14 cellular contexts compared by ENCODE assay signal in genomic region chr2:88071365-88071764, GRCh38.
"Had no signal": no experiment of that assay in that cellular context is flagged by ENCODE, and none has a peak within 500 bp of the region (broad histone marks: within the 10 kb centered on the region; RNA-seq: fewer than 3 reads in every experiment).

No MANE protein-coding gene starts in this region.

- H3K4me3 ChIP-seq: pancreas, transverse colon had no signal

- H3K27ac ChIP-seq: pancreas had no signal

- H3K36me3 Mint-ChIP-seq: memory B cell; stimulated activated effector memory CD8-positive, alpha-beta T cell treated with anti-CD3 and anti-CD28 coated beads, Interleukin-12 subunit alpha, Interleukin-12 subunit beta, amount 100 ng/mL, for 72 hours had no signal

- H3K9me3 ChIP-seq: pancreas, transverse colon had no signal

- H3K4me1 ChIP-seq: pancreas had no signal

- H3K4me1 Mint-ChIP-seq: activated CD4-positive, alpha-beta T cell treated with anti-CD3 and anti-CD28 coated beads, Interleukin-2, amount 10 ng/mL, durations not matched to agents 7 days and 5 days; activated T-helper 17 cell treated with anti-CD3 and anti-CD28 coated beads, Interleukin-2, amount 50 U/mL, for 72 hours; memory B cell; stimulated activated effector memory CD8-positive, alpha-beta T cell treated with anti-CD3 and anti-CD28 coated beads, Interleukin-12 subunit alpha, Interleukin-12 subunit beta, amount 100 ng/mL, for 72 hours; T-helper 17 cell had no signal

- ATAC-seq: activated T-helper 17 cell treated with anti-CD3 and anti-CD28 coated beads, Interleukin-2, amount 50 U/mL, for 72 hours; left lobe of liver; pancreas; stimulated activated effector memory CD8-positive, alpha-beta T cell treated with anti-CD3 and anti-CD28 coated beads, Interleukin-12 subunit alpha, Interleukin-12 subunit beta, amount 100 ng/mL, for 72 hours; T-helper 17 cell had no signal

- DNase-seq: activated CD4-positive, alpha-beta T cell treated with anti-CD3 and anti-CD28 coated beads, Interleukin-2, amount 10 ng/mL, durations not matched to agents 7 days and 5 days; activated CD4-positive, CD25-positive, alpha-beta regulatory T cell; activated CD8-positive, alpha-beta memory T cell treated with anti-CD3 and anti-CD28 coated beads for 24 hours; activated naive CD4-positive, alpha-beta T cell treated with anti-CD3 and anti-CD28 coated beads for 36 hours; pancreas; substantia nigra; T-helper 17 cell; transverse colon had no signal

- H3K36me3 ChIP-seq: pancreas, transverse colon had no signal

- H3K4me3 Mint-ChIP-seq: activated CD4-positive, alpha-beta T cell treated with anti-CD3 and anti-CD28 coated beads, Interleukin-2, amount 10 ng/mL, durations not matched to agents 7 days and 5 days; activated naive CD4-positive, alpha-beta T cell treated with anti-CD3 and anti-CD28 coated beads for 36 hours; activated T-helper 17 cell treated with anti-CD3 and anti-CD28 coated beads, Interleukin-2, amount 50 U/mL, for 72 hours; dendritic cell treated with granulocyte-macrophage colony-stimulating factor and Interleukin-4, amounts not matched to agents 40 ng/mL and 50 ng/mL, for 4 days; memory B cell; neural crest cell; stimulated activated effector memory CD8-positive, alpha-beta T cell treated with anti-CD3 and anti-CD28 coated beads, Interleukin-12 subunit alpha, Interleukin-12 subunit beta, amount 100 ng/mL, for 72 hours; T-helper 17 cell had no signal

- H3K27me3 ChIP-seq: pancreas, transverse colon had no signal

- H3K27me3 Mint-ChIP-seq: activated CD4-positive, alpha-beta T cell treated with anti-CD3 and anti-CD28 coated beads, Interleukin-2, amount 10 ng/mL, durations not matched to agents 7 days and 5 days; dendritic cell treated with granulocyte-macrophage colony-stimulating factor and Interleukin-4, amounts not matched to agents 40 ng/mL and 50 ng/mL, for 4 days had no signal

- H3K9me3 Mint-ChIP-seq: activated CD4-positive, alpha-beta T cell treated with anti-CD3 and anti-CD28 coated beads, Interleukin-2, amount 10 ng/mL, durations not matched to agents 7 days and 5 days; activated T-helper 17 cell treated with anti-CD3 and anti-CD28 coated beads, Interleukin-2, amount 50 U/mL, for 72 hours; dendritic cell treated with granulocyte-macrophage colony-stimulating factor and Interleukin-4, amounts not matched to agents 40 ng/mL and 50 ng/mL, for 4 days; stimulated activated effector memory CD8-positive, alpha-beta T cell treated with anti-CD3 and anti-CD28 coated beads, Interleukin-12 subunit alpha, Interleukin-12 subunit beta, amount 100 ng/mL, for 72 hours had no signal

- H3K27ac Mint-ChIP-seq: activated CD4-positive, alpha-beta T cell treated with anti-CD3 and anti-CD28 coated beads, Interleukin-2, amount 10 ng/mL, durations not matched to agents 7 days and 5 days; activated naive CD4-positive, alpha-beta T cell treated with anti-CD3 and anti-CD28 coated beads for 36 hours; activated T-helper 17 cell treated with anti-CD3 and anti-CD28 coated beads, Interleukin-2, amount 50 U/mL, for 72 hours; dendritic cell treated with granulocyte-macrophage colony-stimulating factor and Interleukin-4, amounts not matched to agents 40 ng/mL and 50 ng/mL, for 4 days; memory B cell; stimulated activated effector memory CD8-positive, alpha-beta T cell treated with anti-CD3 and anti-CD28 coated beads, Interleukin-12 subunit alpha, Interleukin-12 subunit beta, amount 100 ng/mL, for 72 hours; T-helper 17 cell had no signal
